1 cellular context compared by ENCODE assay signal in the genomic region with DNA sequence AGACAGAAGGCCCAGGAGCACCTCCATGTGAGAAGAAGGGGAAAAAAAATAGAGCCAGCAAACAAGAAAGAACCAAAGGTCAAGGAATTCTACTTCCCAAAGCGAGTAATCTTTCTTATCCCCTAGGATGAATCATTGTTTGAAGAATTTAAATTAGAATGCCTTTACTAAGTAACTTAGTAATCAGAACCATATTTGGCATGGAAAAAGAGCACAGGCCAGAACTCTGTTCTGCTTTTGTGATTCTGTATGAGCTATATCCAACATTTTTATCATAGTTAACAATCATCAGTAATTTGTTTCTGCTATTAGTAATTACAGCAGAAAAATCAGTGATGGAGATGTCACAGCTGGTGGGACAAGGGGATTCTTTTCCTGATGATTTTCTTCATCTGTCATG.
TF ChIP-seq lines count a peak whose summit lies in the region.

No MANE protein-coding gene starts in this region.

TF ChIP-seq in A549, 52 proteins besides CTCF, POLR2A, EP300 and RAD21 (continued from another document):
- TF ChIP-seq PBX3 (IDR thresholded peaks at IDR 0.05) (no peak), ZFP36 (IDR thresholded peaks at IDR 0.05; ENCODE audit: borderline replicate concordance, partially characterized antibody) (no peak), REST (IDR thresholded peaks at IDR 0.05) (no peak), ZC3H11A (IDR thresholded peaks at IDR 0.05) (no peak), CBX8 (IDR thresholded peaks at IDR 0.05) (no peak), ZNF302 (CRISPR knock-in tag; IDR thresholded peaks at IDR 0.05) (no peak), CHD4 (IDR thresholded peaks at IDR 0.05; ENCODE audit: borderline replicate concordance) (no peak), ESRRA (IDR thresholded peaks at IDR 0.05; ENCODE audit: borderline replicate concordance, low read length) (no peak)
- TF ChIP-seq, protein P1, sequence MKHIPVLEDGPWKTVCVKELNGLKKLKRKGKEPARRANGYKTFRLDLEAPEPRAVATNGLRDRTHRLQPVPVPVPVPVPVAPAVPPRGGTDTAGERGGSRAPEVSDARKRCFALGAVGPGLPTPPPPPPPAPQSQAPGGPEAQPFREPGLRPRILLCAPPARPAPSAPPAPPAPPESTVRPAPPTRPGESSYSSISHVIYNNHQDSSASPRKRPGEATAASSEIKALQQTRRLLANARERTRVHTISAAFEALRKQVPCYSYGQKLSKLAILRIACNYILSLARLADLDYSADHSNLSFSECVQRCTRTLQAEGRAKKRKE (CRISPR knock-in tag; IDR thresholded peaks at IDR 0.05; ENCODE audit: low read depth) = no peak
TF ChIP-seq in A549: peak in this region for 0.
